8 cellular contexts compared by ENCODE assay signal in genomic region chr19:7393934-7394508, GRCh38. TPM values are rescaled to one million over a fixed set of nuclear protein-coding genes. Genes with fewer than 3 reads are reported as not detected.
DNase-seq lines count a peak whose midpoint lies in the region; ATAC-seq and TF ChIP-seq lines count a peak whose summit lies in the region.

No MANE protein-coding gene starts in this region.

- H3K18ac ChIP-seq in trophoblast cell (ENCODE audit: low read length): peak overlapping the region; percentile 88

- H3K23ac ChIP-seq in trophoblast cell (ENCODE audit: low read length): no peak overlapping the region

- peaks cover 14% of the 10 kb centered on the region for H3K4me1 Mint-ChIP-seq in Caco-2 (ENCODE audit: low read depth, unreplicated experiment)

- ATAC-seq in RWPE2 (ENCODE audit: low read depth): no peak

- no peaks in the 10 kb centered on the region for H3K9me3 Mint-ChIP-seq in Caco-2 (ENCODE audit: unreplicated experiment)

- no peak overlapping the region for H2AK5ac ChIP-seq in trophoblast cell (ENCODE audit: low read length)

- peak overlapping the region; percentile 74 for H2BK120ac ChIP-seq in trophoblast cell (ENCODE audit: insufficient read depth, low read length, poor library complexity)

- no peak overlapping the region for H3K27ac Mint-ChIP-seq in Caco-2 (ENCODE audit: unreplicated experiment)

- BruUV-seq in Caco-2 (replicated peaks; lab: Mats Ljungman, UMichigan): no TSS peak

- CTCF ChIA-PET in Caco-2 (lab: Charles Lee): no interaction called here

- POLR2A ChIA-PET in Caco-2 (lab: Charles Lee): interaction anchor here (0.6 kb wide), 1 partner anchor 58 kb away, joined by 4 read pairs; no protein-coding TSS in a partner anchor

- H3K27me3 ChIP-seq in Caco-2 (replicated peaks; ENCODE audit: control insufficient read depth, insufficient read depth, low read length): no peaks in the 10 kb centered on the region
- H3K27me3 ChIP-seq in RWPE2 (ENCODE audit: insufficient read depth, poor library complexity, severe bottlenecking): no peaks in the 10 kb centered on the region
- no peaks in the 10 kb centered on the region for H3K27me3 ChIP-seq in esophagus (ENCODE audit: control insufficient read depth in 1 of 2, insufficient read depth in 2 of 2, low read length in 2 of 2)
- H3K27me3 ChIP-seq in trophoblast cell (ENCODE audit: insufficient read depth, low read length): no peaks in the 10 kb centered on the region

- H3K4me3 ChIP-seq in Caco-2 (ENCODE audit: low read depth, low read length) (peak overlapping the region; percentile 98), RWPE2 (ENCODE audit: severe bottlenecking) (peak overlapping the region; percentile 91), esophagus (ENCODE audit: low read depth in 1 of 2, low read length in 2 of 2) (peak overlapping the region; percentile 84 to 94), trophoblast cell (ENCODE audit: low read depth, low read length) (no peak overlapping the region)

- H3K36me3 ChIP-seq in Caco-2 (ENCODE audit: control insufficient read depth, insufficient read depth, low read length): no peaks in the 10 kb centered on the region
- H3K36me3 ChIP-seq in RWPE2 (ENCODE audit: low read depth): peaks cover 17% of the 10 kb centered on the region
- H3K36me3 ChIP-seq in esophagus (ENCODE audit: control insufficient read depth in 2 of 2, insufficient read depth in 2 of 2, low read length in 1 of 2): no peaks in the 10 kb centered on the region
- H3K36me3 ChIP-seq in trophoblast cell (ENCODE audit: control insufficient read depth in 1 of 2, insufficient read depth in 2 of 2, low read length in 2 of 2): no peaks in the 10 kb centered on the region

- peak overlapping the region; percentile 81 for H3K14ac ChIP-seq in trophoblast cell (ENCODE audit: low read length)

- H3K4me1 ChIP-seq in Caco-2 (peaks cover 24% of the 10 kb centered on the region), RWPE2 (ENCODE audit: insufficient read depth, poor library complexity, severe bottlenecking) (peaks cover 38% of the 10 kb centered on the region), esophagus (ENCODE audit: control insufficient read depth in 2 of 2, insufficient read depth in 2 of 2, low read length in 1 of 2) (no peaks in the 10 kb centered on the region), trophoblast cell (ENCODE audit: control insufficient read depth in 1 of 2, insufficient read depth in 2 of 2, low read length in 2 of 2) (peaks cover 10 to 27% of the 10 kb centered on the region in 2 experiments)

- DNase-seq in Caco-2 (no peak), RWPE2 (ENCODE audit: low spot score) (no peak), trophoblast cell (no peak), GM19238 (ENCODE audit: insufficient read length, low spot score) (no peak), A172 (ENCODE audit: low spot score) (no peak), NCI-H1417 (lab: John Stamatoyannopoulos, UW) (no peak), NOMO-1 treated with DMSO at 0.1 percent for 48 hours (lab: John Stamatoyannopoulos, UW; ENCODE audit: unreplicated experiment) (no peak)

- no peaks in the 10 kb centered on the region for H3K27me3 Mint-ChIP-seq in Caco-2 (ENCODE audit: insufficient read depth, unreplicated experiment)

- H3K36me3 Mint-ChIP-seq in Caco-2 (ENCODE audit: insufficient read depth, unreplicated experiment): peaks cover 14% of the 10 kb centered on the region

- peak overlapping the region; percentile 55 for H3K9ac ChIP-seq in trophoblast cell (ENCODE audit: low read length)

- H3K4me3 Mint-ChIP-seq in Caco-2 (ENCODE audit: unreplicated experiment): peak overlapping the region; percentile 89

- H3K79me2 ChIP-seq in trophoblast cell (ENCODE audit: control insufficient read depth, insufficient read depth, low read length, poor library complexity): peaks cover 19% of the 10 kb centered on the region

- TF ChIP-seq CTCF in Caco-2 (IDR thresholded peaks at IDR 0.05; ENCODE audit: insufficient read depth in 1 of 2, low read depth in 1 of 2, low read length in 1 of 2, severe bottlenecking in 1 of 2, unreplicated experiment in 1 of 2): no peak
- TF ChIP-seq CTCF in RWPE2 (IDR thresholded peaks at IDR 0.05; ENCODE audit: poor library complexity, severe bottlenecking): no peak

- no peaks in the 10 kb centered on the region for H3K9me3 ChIP-seq in Caco-2
- no peaks in the 10 kb centered on the region for H3K9me3 ChIP-seq in RWPE2 (ENCODE audit: severe bottlenecking)
- no peaks in the 10 kb centered on the region for H3K9me3 ChIP-seq in esophagus (ENCODE audit: control insufficient read depth in 2 of 2, insufficient read depth in 1 of 2, low read depth in 1 of 2, low read length in 1 of 2)
- no peaks in the 10 kb centered on the region for H3K9me3 ChIP-seq in trophoblast cell (ENCODE audit: insufficient read depth, low read depth, low read length)

- peak overlapping the region; percentile 80 for H3K4ac ChIP-seq in trophoblast cell (ENCODE audit: low read depth, low read length)

- peak overlapping the region; percentile 80 for H3K4me2 ChIP-seq in trophoblast cell (ENCODE audit: low read length)

- H2AFZ ChIP-seq in trophoblast cell (ENCODE audit: insufficient read depth, low read length, poor library complexity): no peak overlapping the region

- H3K79me1 ChIP-seq in trophoblast cell (ENCODE audit: low read length): peaks cover 25% of the 10 kb centered on the region

- peak overlapping the region; percentile 62 for H2BK5ac ChIP-seq in trophoblast cell (ENCODE audit: low read depth, low read length, poor library complexity)

- peak overlapping the region; percentile 90 for H4K8ac ChIP-seq in trophoblast cell (ENCODE audit: low read depth, low read length)

- intact Hi-C loops in Caco-2 (cut with micrococcal nuclease; ENCODE audit: unreplicated experiment): loop anchor here (10.0 kb wide), 1 partner anchor 121 kb away; the partner anchor contains the start of gene ZNF358

- H3K27ac ChIP-seq in RWPE2 (ENCODE audit: poor library complexity, severe bottlenecking) (peak overlapping the region; percentile 99), esophagus (ENCODE audit: low read depth in 2 of 2, low read length in 1 of 2) (no peak overlapping the region), trophoblast cell (ENCODE audit: low read depth, low read length) (no peak overlapping the region)

- H4K91ac ChIP-seq in trophoblast cell (ENCODE audit: low read depth, low read length): peak overlapping the region; percentile 89

- 37 to 39% methylated on average over 6 of the region's 6 CpGs for WGBS in esophagus, 2 donors
- WGBS in trophoblast cell (ENCODE audit: extremely low coverage, insufficient coverage, insufficient read length): no CpG with 5 or more reads among the region's 6 CpGs

- H2BK12ac ChIP-seq in trophoblast cell (ENCODE audit: low read length): peak overlapping the region; percentile 28

- no peak overlapping the region for H4K12ac ChIP-seq in trophoblast cell (ENCODE audit: low read depth, low read length)

RNA-seq across cellular contexts. Expression of gene ARHGEF18, which starts 45.3 kb away (rescaled TPM):
- 50.4 and 53.1 TPM in 2 replicates for total RNA-seq in Caco-2 (2022)
- 10 to 100 TPM; 15.7 to 25.2 TPM for polyA plus RNA-seq in esophagus
- 38.7 and 39.8 TPM in 2 replicates for polyA plus RNA-seq in trophoblast cell (2013)
- 29.0 and 35.7 TPM in 2 replicates for total RNA-seq in A172 (2014; rRNA removed; shearing (Covaris generic))
